ENCODE assay signal across 17 cellular contexts in genomic region chr10:34826221-34826620, GRCh38. TPM values are rescaled to one million over a fixed set of nuclear protein-coding genes. Genes with fewer than 3 reads are reported as not detected.
DNase-seq lines count a peak whose midpoint lies in the region; ATAC-seq and TF ChIP-seq lines count a peak whose summit lies in the region.
"Had no signal": no experiment of that assay in that cellular context is flagged by ENCODE, and none has a peak within 500 bp of the region (broad histone marks: within the 10 kb centered on the region; RNA-seq: fewer than 3 reads in every experiment).

No MANE protein-coding gene starts in this region.

- H3K9me3 Mint-ChIP-seq in progenitor cell of endocrine pancreas (ENCODE audit: low read depth), result no peaks in the 10 kb centered on the region

- H3K27me3 ChIP-seq in H7 (ENCODE audit: control insufficient read depth, insufficient read depth, low read length) (no peaks in the 10 kb centered on the region), Loucy (ENCODE audit: insufficient read depth, low read length, poor library complexity, severe bottlenecking) (no peaks in the 10 kb centered on the region), brain microvascular endothelial cell (replicated peaks) (no peaks in the 10 kb centered on the region)
- H3K27me3 ChIP-seq: BLaER1 had no signal

- H3K4me3 ChIP-seq in H7 (ENCODE audit: insufficient read depth, low read depth, low read length), result no peak overlapping the region
- no peak overlapping the region for H3K4me3 ChIP-seq in Loucy (ENCODE audit: low read length, poor library complexity, severe bottlenecking)
- H3K4me3 ChIP-seq in brain microvascular endothelial cell (ENCODE audit: low read depth, low read length), result no peak overlapping the region
- H3K4me3 ChIP-seq: BLaER1 had no signal

- TF ChIP-seq CTCF in Loucy (conservative IDR thresholded peaks at IDR 0.05; ENCODE audit: low read length), result peak; percentile 17; the same call in 1 of the 2 replicates
- peak; percentile 10 for TF ChIP-seq CTCF in brain microvascular endothelial cell (IDR thresholded peaks at IDR 0.05; ENCODE audit: low read depth, low read length, missing control alignments)
- TF ChIP-seq CTCF in progenitor cell of endocrine pancreas (IDR thresholded peaks at IDR 0.05; ENCODE audit: unreplicated experiment), result peak; percentile 28

- no peaks in the 10 kb centered on the region for H3F3A ChIP-seq in Loucy (ENCODE audit: low read depth)

- H3K4me1 ChIP-seq in Loucy (ENCODE audit: insufficient read depth, low read length, poor library complexity, severe bottlenecking), result peaks cover 10% of the 10 kb centered on the region

- no peak overlapping the region for H3K9ac ChIP-seq in Loucy (ENCODE audit: low read depth, low read length, poor library complexity, severe bottlenecking)
- H3K9ac ChIP-seq: BLaER1, SK-N-SH had no signal

- H3K27ac ChIP-seq in brain microvascular endothelial cell, result no peak overlapping the region
- H3K27ac ChIP-seq: BLaER1 had no signal

- H2AFZ ChIP-seq in Loucy (ENCODE audit: low read length), result no peak overlapping the region

- H3K9me3 ChIP-seq in Loucy (ENCODE audit: insufficient read depth, low read depth, low read length), result no peaks in the 10 kb centered on the region
- H3K9me3 ChIP-seq: BLaER1, SK-N-SH had no signal

- H4K20me1 ChIP-seq in Loucy (ENCODE audit: insufficient read depth, low read length, poor library complexity, severe bottlenecking), result no peaks in the 10 kb centered on the region
- H4K20me1 ChIP-seq: BLaER1 had no signal

- no peaks in the 10 kb centered on the region for H3K79me2 ChIP-seq in Loucy (ENCODE audit: insufficient read depth, low read length)

- no peak overlapping the region for H3K4me3 Mint-ChIP-seq in progenitor cell of endocrine pancreas (ENCODE audit: low read depth)
- H3K4me3 Mint-ChIP-seq: CD8-positive, alpha-beta memory T cell had no signal

- no peak overlapping the region for H3K27ac Mint-ChIP-seq in progenitor cell of endocrine pancreas
- H3K27ac Mint-ChIP-seq: CD8-positive, alpha-beta memory T cell had no signal

- no peaks in the 10 kb centered on the region for H3K36me3 Mint-ChIP-seq in progenitor cell of endocrine pancreas (ENCODE audit: insufficient read depth)
- H3K36me3 Mint-ChIP-seq: CD8-positive, alpha-beta memory T cell had no signal

- no peak for ATAC-seq in GM19035 (IDR thresholded peaks at IDR 0.05; ENCODE audit: unreplicated experiment)

- peaks cover 5% of the 10 kb centered on the region for H3K27me3 Mint-ChIP-seq in progenitor cell of endocrine pancreas

- no peaks in the 10 kb centered on the region for H3K9me2 ChIP-seq in Loucy (replicated peaks; ENCODE audit: low read depth, low read length)
- H3K9me2 ChIP-seq: SK-N-SH had no signal

- no peak overlapping the region for H3K4me2 ChIP-seq in Loucy (ENCODE audit: low read depth, low read length, poor library complexity, severe bottlenecking)
- H3K4me2 ChIP-seq: BLaER1, SK-N-SH had no signal

- in situ Hi-C loops in brain microvascular endothelial cell (cut with HindIII; ENCODE audit: low pct_ligation_motif_present, low sequenced_read_pairs), result no loop called here

- no peaks in the 10 kb centered on the region for H3K36me3 ChIP-seq in H7 (replicated peaks; ENCODE audit: control insufficient read depth, insufficient read depth, low read length)
- no peaks in the 10 kb centered on the region for H3K36me3 ChIP-seq in Loucy (ENCODE audit: insufficient read depth, low read length)
- H3K36me3 ChIP-seq in brain microvascular endothelial cell (replicated peaks), result no peaks in the 10 kb centered on the region
- H3K36me3 ChIP-seq: BLaER1 had no signal

- DNase-seq in H7 (peak; percentile 52), brain microvascular endothelial cell (no peak), progenitor cell of endocrine pancreas (ENCODE audit: low spot score, unreplicated experiment) (no peak), DMS53 (lab: John Stamatoyannopoulos, UW) (no peak), GM19238 (ENCODE audit: insufficient read length, low spot score) (no peak), NCI-H2081 (lab: John Stamatoyannopoulos, UW) (no peak)
- DNase-seq: CD8-positive, alpha-beta memory T cell; IMR-90; NCI-H1436 treated with DMSO at 0.1 percent for 48 hours; NCI-H2081 treated with DMSO at 0.1 percent for 48 hours; NCI-H226; NCI-H526 treated with DMSO at 0.1 percent for 48 hours; NK-92 treated with Interleukin-12 subunit alpha and Interleukin-12 subunit beta, amount 100 ng/mL, for 24 hours; SK-N-SH had no signal

- peaks cover 8% of the 10 kb centered on the region for H3K4me1 Mint-ChIP-seq in progenitor cell of endocrine pancreas (ENCODE audit: low read depth)

RNA-seq across cellular contexts. Expression of gene PARD3, which starts 11.1 kb away (rescaled TPM):
- total RNA-seq in H7 (2014; rRNA removed; shearing (Covaris generic)), result 51.1 and 62.8 TPM in 2 replicates
- 78.7 and 85.3 TPM in 2 replicates for total RNA-seq in progenitor cell of endocrine pancreas
